ENCODE assay signal across 26 cellular contexts in genomic region chr2:55719852-55720251, GRCh38.
"Had no signal": no experiment of that assay in that cellular context is flagged by ENCODE, and none has a peak within 500 bp of the region (broad histone marks: within the 10 kb centered on the region; RNA-seq: fewer than 3 reads in every experiment).

No MANE protein-coding gene starts in this region.

- H3K9me3 ChIP-seq: ovary, psoas muscle, right lobe of liver, sigmoid colon, stomach, thoracic aorta, thyroid gland, tibial nerve, upper lobe of left lung, vagina had no signal

- H3K79me2 ChIP-seq: parathyroid adenoma had no signal

- H3K4me1 Mint-ChIP-seq: neural progenitor cell; stimulated activated effector memory CD8-positive, alpha-beta T cell treated with anti-CD3 and anti-CD28 coated beads, Interleukin-12 subunit alpha, Interleukin-12 subunit beta, amount 100 ng/mL, for 72 hours; stimulated activated naive B cell treated with anti-CD40 and anti-IgM and Interleukin-4, amounts not matched to agents 10 μg/mL and 1 μg/mL and 100 μg/mL, for 72 hours had no signal

- H3K27ac Mint-ChIP-seq: nephron; neural progenitor cell; progenitor cell of endocrine pancreas; stimulated activated effector memory CD8-positive, alpha-beta T cell treated with anti-CD3 and anti-CD28 coated beads, Interleukin-12 subunit alpha, Interleukin-12 subunit beta, amount 100 ng/mL, for 72 hours; stimulated activated naive B cell treated with anti-CD40 and anti-IgM and Interleukin-4, amounts not matched to agents 10 μg/mL and 1 μg/mL and 100 μg/mL, for 72 hours; stimulated activated naive CD8-positive, alpha-beta T cell treated with anti-CD3 and anti-CD28 coated beads, Interleukin-15, Interleukin-2, amounts not matched to agents 100 ng/mL and 50 ng/mL, for 24 hours had no signal

- H3K9me3 Mint-ChIP-seq: nephron; neural progenitor cell; stimulated activated effector memory CD8-positive, alpha-beta T cell treated with anti-CD3 and anti-CD28 coated beads, Interleukin-12 subunit alpha, Interleukin-12 subunit beta, amount 100 ng/mL, for 72 hours; stimulated activated naive B cell treated with anti-CD40 and anti-IgM and Interleukin-4, amounts not matched to agents 10 μg/mL and 1 μg/mL and 100 μg/mL, for 72 hours; stimulated activated naive CD8-positive, alpha-beta T cell treated with anti-CD3 and anti-CD28 coated beads, Interleukin-15, Interleukin-2, amounts not matched to agents 100 ng/mL and 50 ng/mL, for 24 hours had no signal

- H2AFZ ChIP-seq: neural progenitor cell, parathyroid adenoma had no signal

- H3K9ac ChIP-seq: neural progenitor cell, parathyroid adenoma had no signal

- DNase-seq: occipital lobe; ovary; posterior cingulate gyrus; psoas muscle; right cardiac atrium; right lobe of liver; sigmoid colon; small intestine; stimulated activated CD4-positive, alpha-beta T cell treated with anti-CD3 and anti-CD28 coated beads, Interleukin-15, amount 100 ng/mL, for 24 hours; stimulated activated CD4-positive, alpha-beta T cell treated with anti-CD3 and anti-CD28 coated beads, Interleukin-2, amount 100 ng/mL, for 24 hours; stimulated activated CD4-positive, alpha-beta T cell treated with anti-CD3 and anti-CD28 coated beads, Interleukin-2, amount 100 ng/mL, for 48 hours; stimulated activated CD4-positive, alpha-beta T cell treated with anti-CD3 and anti-CD28 coated beads, Interleukin-4, amount 100 ng/mL, for 24 hours; stimulated activated naive B cell treated with anti-CD40 and anti-IgM and Interleukin-4, amounts not matched to agents 10 μg/mL and 1 μg/mL and 100 μg/mL, for 72 hours; stimulated activated naive CD4-positive, alpha-beta T cell treated with Interleukin-2 at 50 U/mL for 16 hours; stomach; thyroid gland; upper lobe of left lung had no signal

- H3K27ac ChIP-seq: neural progenitor cell, ovary, parathyroid adenoma, psoas muscle, right lobe of liver, sigmoid colon, stomach, thoracic aorta, thyroid gland, tibial nerve, upper lobe of left lung, vagina had no signal

- H3K27me3 Mint-ChIP-seq: progenitor cell of endocrine pancreas had no signal

- ATAC-seq: psoas muscle; right cardiac atrium; right lobe of liver; stimulated activated effector memory CD8-positive, alpha-beta T cell treated with anti-CD3 and anti-CD28 coated beads, Interleukin-12 subunit alpha, Interleukin-12 subunit beta, amount 100 ng/mL, for 72 hours; stimulated activated naive B cell treated with anti-CD40 and anti-IgM and Interleukin-4, amounts not matched to agents 10 μg/mL and 1 μg/mL and 100 μg/mL, for 72 hours had no signal

- H3K4me3 ChIP-seq: neural progenitor cell, ovary, psoas muscle, right lobe of liver, sigmoid colon, stomach, thoracic aorta, thyroid gland, tibial nerve, upper lobe of left lung, vagina had no signal

- H3K4me1 ChIP-seq: parathyroid adenoma, psoas muscle, right lobe of liver, sigmoid colon, stomach, tibial nerve, upper lobe of left lung, vagina had no signal

- H3K36me3 Mint-ChIP-seq: neural progenitor cell; stimulated activated effector memory CD8-positive, alpha-beta T cell treated with anti-CD3 and anti-CD28 coated beads, Interleukin-12 subunit alpha, Interleukin-12 subunit beta, amount 100 ng/mL, for 72 hours; stimulated activated naive B cell treated with anti-CD40 and anti-IgM and Interleukin-4, amounts not matched to agents 10 μg/mL and 1 μg/mL and 100 μg/mL, for 72 hours had no signal

- H3K4me3 Mint-ChIP-seq: nephron; neural progenitor cell; stimulated activated effector memory CD8-positive, alpha-beta T cell treated with anti-CD3 and anti-CD28 coated beads, Interleukin-12 subunit alpha, Interleukin-12 subunit beta, amount 100 ng/mL, for 72 hours; stimulated activated naive B cell treated with anti-CD40 and anti-IgM and Interleukin-4, amounts not matched to agents 10 μg/mL and 1 μg/mL and 100 μg/mL, for 72 hours; stimulated activated naive CD8-positive, alpha-beta T cell treated with anti-CD3 and anti-CD28 coated beads, Interleukin-15, Interleukin-2, amounts not matched to agents 100 ng/mL and 50 ng/mL, for 24 hours had no signal

- H3K36me3 ChIP-seq: neural progenitor cell, ovary, right lobe of liver, sigmoid colon, stomach, thoracic aorta, thyroid gland, tibial nerve, upper lobe of left lung, vagina had no signal

- H3K27me3 ChIP-seq: neural progenitor cell, ovary, right lobe of liver, sigmoid colon, stomach, thyroid gland, tibial nerve, upper lobe of left lung, vagina had no signal

- H3K4me2 ChIP-seq: neural progenitor cell had no signal
